Comparison of ENCODE assay signal across 25 cellular contexts in genomic region chr22:35844886-35845285, GRCh38.
"Had no signal": no experiment of that assay in that cellular context is flagged by ENCODE, and none has a peak within 500 bp of the region (broad histone marks: within the 10 kb centered on the region; RNA-seq: fewer than 3 reads in every experiment).

No MANE protein-coding gene starts in this region.

- DNase-seq: activated CD4-positive, alpha-beta memory T cell treated with anti-CD3 and anti-CD28 coated beads for 36 hours; activated CD4-positive, alpha-beta T cell treated with anti-CD3 and anti-CD28 coated beads for 36 hours; activated CD4-positive, alpha-beta T cell treated with anti-CD3 and anti-CD28 coated beads, Interleukin-2, amount 50 U/mL, for 1 hour; activated CD8-positive, alpha-beta memory T cell treated with anti-CD3 and anti-CD28 coated beads, Interleukin-2, amount 50 U/mL, for 48 hours; activated gamma-delta T cell; activated naive CD4-positive, alpha-beta T cell treated with Interleukin-2 at 50 U/mL for 16 hours; adrenal gland; body of pancreas; caudate nucleus; NCI-H1092 treated with DMSO at 0.1 percent for 48 hours; NCI-H1417; NCI-H187 treated with DMSO at 0.1 percent for 48 hours; NCI-H345; NCI-H524 treated with DMSO at 0.1 percent for 48 hours; SHP77; SJCRH30; SK-N-SH had no signal

- H3K4me1 ChIP-seq: breast epithelium had no signal

- H3K27ac Mint-ChIP-seq: activated CD4-positive, alpha-beta memory T cell treated with anti-CD3 and anti-CD28 coated beads for 36 hours; activated CD4-positive, alpha-beta T cell treated with anti-CD3 and anti-CD28 coated beads for 36 hours; activated naive CD4-positive, alpha-beta T cell treated with anti-CD3 and anti-CD28 coated beads, Interleukin-2, amount 50 U/mL, for 72 hours; activated T-helper 2 cell treated with anti-CD3 and anti-CD28 coated beads, Interferon-gamma antibody, Interleukin-2, Interleukin-4, amounts not matched to agents 10 μg/mL and 5 μg/mL and 100 μg/mL, durations not matched to agents 14 hours and 24 hours and 36 hours; T-helper 1 cell treated with Interleukin-12 subunit alpha and Interleukin-12 subunit beta and Interleukin-4 antibody, amounts not matched to agents 30 μg/mL and 1 μg/mL, for 36 hours; T-helper 2 cell treated with Interferon-gamma antibody and Interleukin-4, amounts not matched to agents 5 μg/mL and 100 μg/mL, for 36 hours had no signal

- H3K36me3 ChIP-seq: adrenal gland, breast epithelium, SJCRH30 had no signal

- H3K27ac ChIP-seq: adrenal gland, body of pancreas, breast epithelium, SJCRH30 had no signal

- H3K9ac ChIP-seq: SK-N-SH had no signal

- H3K9me3 Mint-ChIP-seq: activated CD4-positive, alpha-beta memory T cell treated with anti-CD3 and anti-CD28 coated beads for 36 hours; activated naive CD4-positive, alpha-beta T cell treated with anti-CD3 and anti-CD28 coated beads, Interleukin-2, amount 50 U/mL, for 72 hours; activated T-helper 2 cell treated with anti-CD3 and anti-CD28 coated beads, Interferon-gamma antibody, Interleukin-2, Interleukin-4, amounts not matched to agents 10 μg/mL and 5 μg/mL and 100 μg/mL, durations not matched to agents 14 hours and 24 hours and 36 hours; T-helper 1 cell treated with Interleukin-12 subunit alpha and Interleukin-12 subunit beta and Interleukin-4 antibody, amounts not matched to agents 30 μg/mL and 1 μg/mL, for 36 hours; T-helper 2 cell treated with Interferon-gamma antibody and Interleukin-4, amounts not matched to agents 5 μg/mL and 100 μg/mL, for 36 hours had no signal

- H3K4me3 ChIP-seq: adrenal gland, body of pancreas, breast epithelium, K562, SJCRH30 had no signal

- H3K9me3 ChIP-seq: adrenal gland, body of pancreas, breast epithelium, SJCRH30, SK-N-SH had no signal

- H3K27me3 ChIP-seq: adrenal gland, body of pancreas, breast epithelium, SJCRH30 had no signal

- H3K4me3 Mint-ChIP-seq: activated CD4-positive, alpha-beta memory T cell treated with anti-CD3 and anti-CD28 coated beads for 36 hours; activated CD4-positive, alpha-beta T cell treated with anti-CD3 and anti-CD28 coated beads for 36 hours; T-helper 1 cell treated with Interleukin-12 subunit alpha and Interleukin-12 subunit beta and Interleukin-4 antibody, amounts not matched to agents 30 μg/mL and 1 μg/mL, for 36 hours; T-helper 2 cell treated with Interferon-gamma antibody and Interleukin-4, amounts not matched to agents 5 μg/mL and 100 μg/mL, for 36 hours had no signal

- H3K36me3 Mint-ChIP-seq: activated CD4-positive, alpha-beta memory T cell treated with anti-CD3 and anti-CD28 coated beads for 36 hours; activated naive CD4-positive, alpha-beta T cell treated with anti-CD3 and anti-CD28 coated beads, Interleukin-2, amount 50 U/mL, for 72 hours had no signal

- ATAC-seq: activated CD4-positive, alpha-beta T cell treated with anti-CD3 and anti-CD28 coated beads for 36 hours; activated CD4-positive, CD25-positive, alpha-beta regulatory T cell treated with anti-CD3 and anti-CD28 coated beads, Interleukin-2, amount 50 U/mL, for 24 hours; activated naive CD4-positive, alpha-beta T cell treated with anti-CD3 and anti-CD28 coated beads, Interleukin-2, amount 50 U/mL, for 72 hours; body of pancreas; K562; Panc1 had no signal
